14 cellular contexts compared by ENCODE assay signal in genomic region chr1:163774390-163774789, GRCh38.
"Had no signal": no experiment of that assay in that cellular context is flagged by ENCODE, and none has a peak within 500 bp of the region (broad histone marks: within the 10 kb centered on the region; RNA-seq: fewer than 3 reads in every experiment).

No MANE protein-coding gene starts in this region.

- H3K4me3 ChIP-seq: cardiac muscle cell, esophagus squamous epithelium, lower lobe of right lung, psoas muscle, smooth muscle cell had no signal

- DNase-seq: activated B cell treated with CpG ODN at 0.5 μM for 24 hours; activated CD4-positive, alpha-beta memory T cell treated with anti-CD3 and anti-CD28 coated beads for 36 hours; activated CD4-positive, alpha-beta T cell treated with anti-CD3 and anti-CD28 coated beads for 4 hours; activated naive CD8-positive, alpha-beta T cell treated with anti-CD3 and anti-CD28 coated beads for 36 hours; amniotic stem cell; dermis blood vessel endothelial cell; effector memory CD4-positive, alpha-beta T cell; esophagus squamous epithelium; left cardiac atrium; lower lobe of right lung; psoas muscle; stimulated activated CD4-positive, alpha-beta T cell treated with anti-CD3 and anti-CD28 coated beads, Interleukin-4, amount 100 ng/mL, for 1 hour had no signal
